Comparison of ENCODE assay signal across 9 cellular contexts in the genomic region with DNA sequence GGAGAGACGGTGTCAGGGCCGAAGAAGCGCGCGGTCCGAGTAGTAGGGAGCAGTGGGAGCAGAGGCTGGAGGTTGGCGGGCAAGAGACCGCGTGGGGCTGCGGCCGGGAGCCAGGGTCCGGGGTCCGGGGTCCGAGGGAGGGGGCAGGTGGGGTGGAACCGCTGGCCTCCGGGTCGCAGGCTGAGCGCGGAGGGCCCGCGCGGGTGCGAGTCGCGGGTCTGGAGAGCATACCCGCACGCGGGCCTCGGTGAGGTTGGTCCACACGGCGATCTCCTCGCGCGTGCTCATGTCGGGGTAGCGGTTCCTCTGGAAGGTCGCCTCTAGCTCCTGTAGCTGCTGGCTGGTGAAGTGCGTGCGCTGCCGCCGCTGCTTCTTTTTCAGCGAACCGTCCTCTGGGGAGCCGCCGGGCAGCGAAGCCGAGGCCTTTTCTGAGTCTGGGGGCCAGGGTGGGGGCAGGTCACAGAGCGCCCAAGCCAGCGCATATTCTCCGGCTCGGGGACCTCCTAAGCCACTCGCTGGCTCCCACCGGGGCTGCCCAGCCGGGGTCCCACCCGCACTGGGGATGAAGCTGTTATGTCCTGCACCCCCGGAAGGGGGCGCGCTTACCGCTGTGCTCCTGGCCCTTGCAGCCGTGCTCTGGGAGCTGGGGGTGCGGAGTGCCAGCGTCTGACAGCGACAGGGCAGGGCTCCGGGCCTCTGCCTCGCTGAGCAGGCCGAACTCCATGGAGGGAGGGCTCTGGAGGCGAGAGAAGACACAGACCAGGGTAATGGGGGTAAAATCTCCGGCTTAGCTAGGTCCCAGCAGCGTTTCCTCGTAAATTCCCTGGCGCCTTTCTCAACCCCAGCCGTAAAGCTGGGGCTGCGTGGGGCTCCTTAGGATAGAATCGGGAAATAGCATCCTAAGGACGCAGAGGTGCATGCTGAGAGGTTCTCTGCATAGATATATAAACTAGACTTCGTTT. TPM values are rescaled to one million over a fixed set of nuclear protein-coding genes. Genes with fewer than 3 reads are reported as not detected.
DNase-seq lines count a peak whose midpoint lies in the region; ATAC-seq and TF ChIP-seq lines count a peak whose summit lies in the region.
"Had no signal": no experiment of that assay in that cellular context is flagged by ENCODE, and none has a peak within 500 bp of the region (broad histone marks: within the 10 kb centered on the region; RNA-seq: fewer than 3 reads in every experiment).

No MANE protein-coding gene starts in this region.

- H3K9me3 ChIP-seq in right atrium auricular region: no peaks in the 10 kb centered on the region

- H3K4me1 ChIP-seq in right atrium auricular region: peaks cover 0 to 26% of the 10 kb centered on the region in 2 donors

- in situ Hi-C loops in ACHN (cut with HindIII; ENCODE audit: low pct_ligation_motif_present, low pct_unique_long_range_greater_than_20kb, low sequenced_read_pairs): no loop called here

- H3K4me3 ChIP-seq in H7 (ENCODE audit: insufficient read depth, low read depth, low read length) (peak overlapping the region; percentile 53), right atrium auricular region (peak overlapping the region; percentile 21 to 52)

- ATAC-seq in HG03097 (IDR thresholded peaks at IDR 0.05; ENCODE audit: low FRiP score, unreplicated experiment): no peak

- peak; percentile 48 to 80 for TF ChIP-seq CTCF in right atrium auricular region (IDR thresholded peaks at IDR 0.05)

- H3K27me3 ChIP-seq in H7 (ENCODE audit: control insufficient read depth, insufficient read depth, low read length): peaks cover 91% of the 10 kb centered on the region
- peaks cover 4 to 9% of the 10 kb centered on the region in 2 donors for H3K27me3 ChIP-seq in right atrium auricular region

- H3K27ac ChIP-seq in right atrium auricular region: no peak overlapping the region

- H3K36me3 ChIP-seq in H7 (replicated peaks; ENCODE audit: control insufficient read depth, insufficient read depth, low read length) (no peaks in the 10 kb centered on the region), right atrium auricular region (no peaks in the 10 kb centered on the region)

- peak; percentile 71 for DNase-seq in ACHN
- peak; percentile 98 for DNase-seq in H7
- DNase-seq in SHP77 treated with DMSO at 0.1 percent for 48 hours (lab: John Stamatoyannopoulos, UW): peak; percentile 13
- peak; percentile 74 for DNase-seq in activated naive CD4-positive, alpha-beta T cell treated with anti-CD3 and anti-CD28 coated beads, Interleukin-2, amount 50 U/mL, for 16 hours
- no peak for DNase-seq in right atrium auricular region (ENCODE audit: low spot score)
- peak; percentile 72 for DNase-seq in stimulated activated CD4-positive, alpha-beta T cell treated with anti-CD3 and anti-CD28 coated beads, Interleukin-12 subunit alpha, Interleukin-12 subunit beta, amount 100 ng/mL, for 4 hours
- DNase-seq in cerebellum (ENCODE audit: low spot score): no peak

RNA-seq across cellular contexts. Expression of gene ELOVL3, which starts 5.5 kb away (rescaled TPM):
- total RNA-seq in H7 (2014; rRNA removed; shearing (Covaris generic)): 0.14 TPM in 1 of 2 replicates, not detected in the other
- total RNA-seq in right atrium auricular region (under 1 TPM in 1 of 2 donors, not detected in 1; 0.39 TPM), cerebellum (0.18 TPM)
- total RNA-seq: pulmonary artery endothelial cell had no signal

RNA-seq across cellular contexts. Expression of gene PITX3, which starts 9.7 kb away (rescaled TPM):
- total RNA-seq in H7 (2014; rRNA removed; shearing (Covaris generic)): 0.17 TPM in 1 of 2 replicates, not detected in the other
- total RNA-seq in right atrium auricular region (under 1 TPM; 0.28 to 0.96 TPM), cerebellum (not detected)

RNA-seq across cellular contexts. Expression of gene GBF1, which starts 13.7 kb away (rescaled TPM):
- 25.1 and 29.9 TPM in 2 replicates for total RNA-seq in H7 (2014; rRNA removed; shearing (Covaris generic))
- total RNA-seq in right atrium auricular region (10 to 100 TPM; 38.5 to 38.9 TPM), cerebellum (26.0 TPM)

Comparison
In these comparisons a context has a peak if more than half of its experiments do, and no peak if none do; other contexts are left out.
1. DNase-seq: peak in ACHN (single experiment), H7 (single experiment), SHP77 treated with DMSO at 0.1 percent for 48 hours (single experiment), activated naive CD4-positive, alpha-beta T cell treated with anti-CD3 and anti-CD28 coated beads, Interleukin-2, amount 50 U/mL, for 16 hours (single experiment) and stimulated activated CD4-positive, alpha-beta T cell treated with anti-CD3 and anti-CD28 coated beads, Interleukin-12 subunit alpha, Interleukin-12 subunit beta, amount 100 ng/mL, for 4 hours (single experiment); none in right atrium auricular region (single experiment) and cerebellum (single experiment).